In the genomic region with DNA sequence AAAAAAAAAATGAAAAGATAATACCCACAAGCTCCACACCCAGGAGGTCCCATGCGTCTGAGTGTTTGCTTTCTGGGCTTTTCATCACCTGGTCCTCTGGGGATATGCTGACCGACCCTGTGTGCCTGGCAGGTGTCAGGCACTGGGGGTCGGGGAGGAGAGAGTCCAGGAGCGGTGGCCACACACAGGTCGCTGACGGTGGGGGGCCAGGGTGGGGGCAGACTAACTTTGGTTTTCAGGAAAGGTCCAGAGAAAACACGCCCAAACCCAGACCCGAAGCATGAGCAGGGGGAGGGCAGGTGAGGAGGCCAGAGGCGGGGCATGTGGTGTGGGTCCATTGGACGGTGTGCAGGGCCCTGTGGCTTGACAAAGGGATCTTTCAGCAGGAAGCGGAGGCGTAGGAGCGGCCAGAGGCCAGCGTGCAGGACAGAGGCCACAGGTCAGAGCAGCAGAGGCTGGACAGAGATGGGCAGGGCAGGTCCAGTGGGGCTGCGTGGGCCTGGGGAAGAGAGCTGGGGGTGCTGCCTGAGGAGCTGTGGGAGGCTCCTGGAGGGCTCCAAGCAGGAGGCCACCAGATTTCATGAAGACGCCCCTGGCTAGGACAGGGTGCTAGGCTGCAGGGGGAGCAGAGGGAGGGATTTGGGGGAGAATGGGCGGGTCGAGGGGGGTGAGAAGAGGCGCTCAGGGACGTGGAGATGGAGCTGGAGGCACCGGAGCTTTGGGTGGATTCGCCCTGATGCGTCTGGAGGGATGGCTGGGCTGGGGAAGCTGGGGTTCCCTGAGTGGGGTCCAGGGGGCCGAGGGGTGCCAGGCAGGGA, we compare ENCODE assay signal across 1 cellular context.
TF ChIP-seq lines count a peak whose summit lies in the region.

No MANE protein-coding gene starts in this region.

TF ChIP-seq in K562, 482 proteins besides CTCF, POLR2A, EP300 and RAD21 (continued from another document and continues in another):
- TF ChIP-seq MGA (IDR thresholded peaks at IDR 0.05): 0 out of 2 replicates have a peak, but pooled peaks have one; percentile 26
- TF ChIP-seq DLX4 (CRISPR knock-in tag; IDR thresholded peaks at IDR 0.05): no peak
- TF ChIP-seq CEBPG (CRISPR knock-in tag; IDR thresholded peaks at IDR 0.05): peak; percentile 67; the same call in 1 of the 2 replicates
- 0 out of 4 replicates have a peak, but pooled peaks of 1 of the 2 experiments have one; percentile 5 for TF ChIP-seq CEBPG (tag; conservative IDR thresholded peaks at IDR 0.05 in 1 of 2, IDR thresholded peaks at IDR 0.05 in 1 of 2)
- TF ChIP-seq, protein P1, sequence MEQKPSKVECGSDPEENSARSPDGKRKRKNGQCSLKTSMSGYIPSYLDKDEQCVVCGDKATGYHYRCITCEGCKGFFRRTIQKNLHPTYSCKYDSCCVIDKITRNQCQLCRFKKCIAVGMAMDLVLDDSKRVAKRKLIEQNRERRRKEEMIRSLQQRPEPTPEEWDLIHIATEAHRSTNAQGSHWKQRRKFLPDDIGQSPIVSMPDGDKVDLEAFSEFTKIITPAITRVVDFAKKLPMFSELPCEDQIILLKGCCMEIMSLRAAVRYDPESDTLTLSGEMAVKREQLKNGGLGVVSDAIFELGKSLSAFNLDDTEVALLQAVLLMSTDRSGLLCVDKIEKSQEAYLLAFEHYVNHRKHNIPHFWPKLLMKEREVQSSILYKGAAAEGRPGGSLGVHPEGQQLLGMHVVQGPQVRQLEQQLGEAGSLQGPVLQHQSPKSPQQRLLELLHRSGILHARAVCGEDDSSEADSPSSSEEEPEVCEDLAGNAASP (IDR thresholded peaks at IDR 0.05): no peak
- TF ChIP-seq ZNF740 (CRISPR knock-in tag; IDR thresholded peaks at IDR 0.05): 0 out of 2 replicates have a peak, but pooled peaks have one; percentile 2
- TF ChIP-seq ZNF740 (tag; IDR thresholded peaks at IDR 0.05): no peak
- peak; percentile 53; the same call in 1 of the 2 replicates for TF ChIP-seq CREM (IDR thresholded peaks at IDR 0.05; ENCODE audit: low read depth)
- TF ChIP-seq GABPB2 (CRISPR knock-in tag; conservative IDR thresholded peaks at IDR 0.05): no peak
- TF ChIP-seq, protein P2, sequence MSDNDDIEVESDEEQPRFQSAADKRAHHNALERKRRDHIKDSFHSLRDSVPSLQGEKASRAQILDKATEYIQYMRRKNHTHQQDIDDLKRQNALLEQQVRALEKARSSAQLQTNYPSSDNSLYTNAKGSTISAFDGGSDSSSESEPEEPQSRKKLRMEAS (CRISPR knock-in tag; IDR thresholded peaks at IDR 0.05): peak; percentile 86
- TF ChIP-seq GTF2B (IDR thresholded peaks at IDR 0.05; ENCODE audit: extremely low read depth, insufficient read length): no peak
- TF ChIP-seq, protein P3, sequence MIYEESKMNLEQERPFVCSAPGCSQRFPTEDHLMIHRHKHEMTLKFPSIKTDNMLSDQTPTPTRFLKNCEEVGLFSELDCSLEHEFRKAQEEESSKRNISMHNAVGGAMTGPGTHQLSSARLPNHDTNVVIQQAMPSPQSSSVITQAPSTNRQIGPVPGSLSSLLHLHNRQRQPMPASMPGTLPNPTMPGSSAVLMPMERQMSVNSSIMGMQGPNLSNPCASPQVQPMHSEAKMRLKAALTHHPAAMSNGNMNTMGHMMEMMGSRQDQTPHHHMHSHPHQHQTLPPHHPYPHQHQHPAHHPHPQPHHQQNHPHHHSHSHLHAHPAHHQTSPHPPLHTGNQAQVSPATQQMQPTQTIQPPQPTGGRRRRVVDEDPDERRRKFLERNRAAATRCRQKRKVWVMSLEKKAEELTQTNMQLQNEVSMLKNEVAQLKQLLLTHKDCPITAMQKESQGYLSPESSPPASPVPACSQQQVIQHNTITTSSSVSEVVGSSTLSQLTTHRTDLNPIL (CRISPR knock-in tag; IDR thresholded peaks at IDR 0.05): no peak
- TF ChIP-seq ZNF217 (CRISPR knock-in tag; IDR thresholded peaks at IDR 0.05): no peak
- no peak for TF ChIP-seq ZNF583 (CRISPR knock-in tag; IDR thresholded peaks at IDR 0.05)
- no peak for TF ChIP-seq ZNF407 (IDR thresholded peaks at IDR 0.05; ENCODE audit: low read depth)
- TF ChIP-seq ZNF76 (CRISPR knock-in tag; IDR thresholded peaks at IDR 0.05; ENCODE audit: borderline replicate concordance): no peak
- TF ChIP-seq HMG20B (CRISPR knock-in tag; IDR thresholded peaks at IDR 0.05): no peak
- TF ChIP-seq FOXJ3 (CRISPR knock-in tag; IDR thresholded peaks at IDR 0.05): no peak
